In genomic region chr14:102015771-102016170, GRCh38 we compare ENCODE assay signal across 28 cellular contexts.
"Had no signal": no experiment of that assay in that cellular context is flagged by ENCODE, and none has a peak within 500 bp of the region (broad histone marks: within the 10 kb centered on the region; RNA-seq: fewer than 3 reads in every experiment).

No MANE protein-coding gene starts in this region.

- H3K27me3 ChIP-seq: ascending aorta, breast epithelium, cardiac muscle cell, colonic mucosa, heart left ventricle had no signal

- H3K4me1 Mint-ChIP-seq: brain had no signal

- H3K27ac Mint-ChIP-seq: activated CD4-positive, alpha-beta memory T cell treated with anti-CD3 and anti-CD28 coated beads for 36 hours; activated CD4-positive, alpha-beta T cell treated with anti-CD3 and anti-CD28 coated beads for 36 hours; activated CD4-positive, alpha-beta T cell treated with anti-CD3 and anti-CD28 coated beads, Interleukin-2, amount 10 ng/mL, durations not matched to agents 24 days and 14 days; activated CD8-positive, alpha-beta memory T cell treated with anti-CD3 and anti-CD28 coated beads, Interleukin-2, amount 10 ng/mL, durations not matched to agents 7 days and 5 days; activated CD8-positive, alpha-beta T cell treated with anti-CD3 and anti-CD28 coated beads, Interleukin-2, amount 10 ng/mL, durations not matched to agents 7 days and 5 days; brain; T-helper 17 cell; T-helper 2 cell treated with Interferon-gamma antibody and Interleukin-4, amounts not matched to agents 5 μg/mL and 100 μg/mL, for 36 hours had no signal

- H3K9me3 ChIP-seq: ascending aorta, breast epithelium, colonic mucosa, heart left ventricle had no signal

- DNase-seq: activated CD4-positive, alpha-beta memory T cell treated with anti-CD3 and anti-CD28 coated beads for 36 hours; activated CD4-positive, alpha-beta T cell treated with anti-CD3 and anti-CD28 coated beads for 36 hours; activated CD4-positive, alpha-beta T cell treated with anti-CD3 and anti-CD28 coated beads, Interleukin-2, amount 10 ng/mL, durations not matched to agents 24 days and 14 days; activated CD4-positive, CD25-positive, alpha-beta regulatory T cell; activated CD4-positive, CD25-positive, alpha-beta regulatory T cell treated with anti-CD3 and anti-CD28 coated beads, Interleukin-2, amount 50 U/mL, for 72 hours; activated CD8-positive, alpha-beta memory T cell treated with anti-CD3 and anti-CD28 coated beads, Interleukin-2, amount 10 ng/mL, durations not matched to agents 7 days and 5 days; activated CD8-positive, alpha-beta memory T cell treated with anti-CD3 and anti-CD28 coated beads, Interleukin-2, amount 50 U/mL, for 4 hours; activated CD8-positive, alpha-beta T cell treated with anti-CD3 and anti-CD28 coated beads, Interleukin-2, amount 10 ng/mL, durations not matched to agents 7 days and 5 days; activated gamma-delta T cell; activated naive CD4-positive, alpha-beta T cell; activated naive CD4-positive, alpha-beta T cell treated with anti-CD3 and anti-CD28 coated beads, Interleukin-2, amount 50 U/mL, for 16 hours; activated T-cell treated with anti-CD3 and anti-CD28 coated beads, Interleukin-2, amount 50 U/mL, for 1 hour; activated T-cell treated with anti-CD3 and anti-CD28 coated beads, Interleukin-2, amount 50 U/mL, for 48 hours; central memory CD4-positive, alpha-beta T cell; cerebellar nuclear complex; colonic mucosa; effector CD8-positive, alpha-beta T cell; glutamatergic neuron; heart left ventricle; T-helper 1 cell; T-helper 17 cell; T1000 had no signal

- H3K27ac ChIP-seq: ascending aorta, breast epithelium, cardiac muscle cell, colonic mucosa, epithelial cell of prostate, heart left ventricle had no signal

- H3K9me3 Mint-ChIP-seq: activated CD4-positive, alpha-beta memory T cell treated with anti-CD3 and anti-CD28 coated beads for 36 hours; activated CD4-positive, alpha-beta T cell treated with anti-CD3 and anti-CD28 coated beads, Interleukin-2, amount 10 ng/mL, durations not matched to agents 24 days and 14 days; brain; T-helper 2 cell treated with Interferon-gamma antibody and Interleukin-4, amounts not matched to agents 5 μg/mL and 100 μg/mL, for 36 hours had no signal

- ATAC-seq: activated CD4-positive, alpha-beta T cell treated with anti-CD3 and anti-CD28 coated beads for 36 hours; activated CD8-positive, alpha-beta memory T cell treated with anti-CD3 and anti-CD28 coated beads, Interleukin-2, amount 10 ng/mL, durations not matched to agents 7 days and 5 days; activated CD8-positive, alpha-beta T cell treated with anti-CD3 and anti-CD28 coated beads, Interleukin-2, amount 10 ng/mL, durations not matched to agents 7 days and 5 days; T-helper 17 cell had no signal

- H3K4me1 ChIP-seq: ascending aorta, breast epithelium, colonic mucosa, heart left ventricle had no signal

- H3K4me3 Mint-ChIP-seq: activated CD4-positive, alpha-beta memory T cell treated with anti-CD3 and anti-CD28 coated beads for 36 hours; activated CD4-positive, alpha-beta T cell treated with anti-CD3 and anti-CD28 coated beads for 36 hours; activated CD4-positive, alpha-beta T cell treated with anti-CD3 and anti-CD28 coated beads, Interleukin-2, amount 10 ng/mL, durations not matched to agents 24 days and 14 days; activated CD8-positive, alpha-beta memory T cell treated with anti-CD3 and anti-CD28 coated beads, Interleukin-2, amount 10 ng/mL, durations not matched to agents 7 days and 5 days; activated CD8-positive, alpha-beta T cell treated with anti-CD3 and anti-CD28 coated beads, Interleukin-2, amount 10 ng/mL, durations not matched to agents 7 days and 5 days; brain; T-helper 17 cell; T-helper 2 cell treated with Interferon-gamma antibody and Interleukin-4, amounts not matched to agents 5 μg/mL and 100 μg/mL, for 36 hours had no signal

- H3K4me3 ChIP-seq: ascending aorta, breast epithelium, cardiac muscle cell, colonic mucosa, heart left ventricle had no signal

- H3K27me3 Mint-ChIP-seq: activated CD4-positive, alpha-beta memory T cell treated with anti-CD3 and anti-CD28 coated beads for 36 hours; activated CD4-positive, alpha-beta T cell treated with anti-CD3 and anti-CD28 coated beads for 36 hours; activated CD4-positive, alpha-beta T cell treated with anti-CD3 and anti-CD28 coated beads, Interleukin-2, amount 10 ng/mL, durations not matched to agents 24 days and 14 days; activated CD8-positive, alpha-beta memory T cell treated with anti-CD3 and anti-CD28 coated beads, Interleukin-2, amount 10 ng/mL, durations not matched to agents 7 days and 5 days; brain; T-helper 17 cell had no signal
